ENCODE assay signal across 8 cellular contexts in genomic region chr2:177147093-177147694, GRCh38.
DNase-seq lines count a peak whose midpoint lies in the region; ATAC-seq, FAIRE-seq and TF ChIP-seq lines count a peak whose summit lies in the region.

No MANE protein-coding gene starts in this region.

- H3K4me1 ChIP-seq in K562 (replicated peaks in 1 of 2; ENCODE audit: control insufficient read depth in 2 of 2, insufficient read depth in 2 of 2, low read length in 2 of 2) (peaks cover 0 to 6% of the 10 kb centered on the region in 2 experiments; a peak in 2 of 5 replicates), uterus (no peaks in the 10 kb centered on the region)

- H3K36me3 ChIP-seq in K562 (ENCODE audit: control insufficient read depth, insufficient read depth, low read length) = no peaks in the 10 kb centered on the region
- no peaks in the 10 kb centered on the region for H3K36me3 ChIP-seq in uterus

- H4K20me1 ChIP-seq in K562 (replicated peaks; ENCODE audit: control insufficient read depth, insufficient read depth, low read length) = no peaks in the 10 kb centered on the region

- CTCF ChIA-PET in K562 (lab: Yijun Ruan, JAX; ENCODE audit: low intra/inter-chr PET ratio) = interaction anchor here (0.5 to 1.6 kb wide), 4 partner anchors 169 to 1024 kb away, joined by 3 to 12 read pairs (median 4); no protein-coding TSS in a partner anchor

- in situ Hi-C loops in K562 (cut with MboI) = no loop called here

- no peaks in the 10 kb centered on the region for H3K9me3 ChIP-seq in K562 (replicated peaks; ENCODE audit: control insufficient read depth, insufficient read depth, low read depth, low read length)
- no peaks in the 10 kb centered on the region for H3K9me3 ChIP-seq in uterus

- no peaks in the 10 kb centered on the region for H3K79me2 ChIP-seq in K562 (ENCODE audit: control insufficient read depth, insufficient read depth, low read length)

- 0% methylated on average over 2 of the region's 2 CpGs for WGBS in K562 (ENCODE audit: insufficient coverage, low coverage, missing lambda C conversion rate)

- intact Hi-C loops in K562 (cut with micrococcal nuclease) (loop anchor here (1.0 to 10.0 kb wide), 7 partner anchors 70 to 1020 kb away; no protein-coding TSS in a partner anchor), left colon (cut with DNase I, micrococcal nuclease) (loop anchor here in 1 of 2 donors (5.0 to 10.0 kb wide), 2 partner anchors 322 to 1020 kb away; partner anchors contain the start of gene HOXD8), uterus (cut with DNase I; ENCODE audit: low total_unique reads) (loop anchor here (5.0 to 10.0 kb wide), 2 partner anchors 332 to 505 kb away; no protein-coding TSS in a partner anchor)

- FAIRE-seq in K562 (lab: Jason Lieb, UNC) = peak; percentile 73

- peak; percentile 57 for ATAC-seq in GM18498 (IDR thresholded peaks at IDR 0.05; ENCODE audit: unreplicated experiment)
- ATAC-seq in HG03354 (IDR thresholded peaks at IDR 0.05; ENCODE audit: poor library complexity, severe bottlenecking, unreplicated experiment) = peak; percentile 61
- peak; percentile 63 for ATAC-seq in K562
- ATAC-seq in left colon = peak; percentile 72
- no peak for ATAC-seq in GM21619 (IDR thresholded peaks at IDR 0.05; ENCODE audit: unreplicated experiment)

- peak; percentile 83 to 91 for TF ChIP-seq RAD21 in K562 (CRISPR knock-in tag; conservative IDR thresholded peaks at IDR 0.05 in 1 of 2, IDR thresholded peaks at IDR 0.05 in 1 of 2)

- H3K4me2 ChIP-seq in K562 (ENCODE audit: insufficient read depth, low read length) = no peak overlapping the region

- peak; percentile 70 to 78 for DNase-seq in NCI-H526 (lab: John Stamatoyannopoulos, UW)
- peak; percentile 39 to 60 (median 46) for DNase-seq in K562 (ENCODE audit: extremely low read depth in 1 of 4, low spot score in 3 of 4)
- DNase-seq in left colon = no peak
- DNase-seq in uterus = peak in 1 of 2 donors; percentile 44

- TF ChIP-seq POLR2A in K562 (conservative IDR thresholded peaks at IDR 0.05) (no peak), uterus (IDR thresholded peaks at IDR 0.05) (no peak)

- TF ChIP-seq CTCF in C4-2B (conservative IDR thresholded peaks at IDR 0.05) (peak; percentile 69), K562 (IDR thresholded peaks at IDR 0.05 in 2 of 3, conservative IDR thresholded peaks at IDR 0.05 in 1 of 3; ENCODE audit: insufficient read depth in 2 of 3, low read depth in 1 of 3, low read length in 3 of 3) (peak; percentile 43 to 89 (median 51); a peak in 4 of 6 replicates), uterus (IDR thresholded peaks at IDR 0.05) (peak; percentile 66 to 75 (median 67))

- POLR2A ChIA-PET in K562 (lab: Yijun Ruan, JAX) = interaction anchor here (0.9 kb wide), 1 partner anchor 495 kb away, joined by 3 read pairs; no protein-coding TSS in a partner anchor

- no peak overlapping the region for H3K9ac ChIP-seq in K562 (ENCODE audit: insufficient read depth in 1 of 2, low read depth in 2 of 2, low read length in 2 of 2)

- no peaks in the 10 kb centered on the region for H3K9me1 ChIP-seq in K562 (ENCODE audit: control insufficient read depth, insufficient read depth, low read length)

- H3K27ac ChIP-seq in C4-2B = no peak overlapping the region
- H3K27ac ChIP-seq in K562 (ENCODE audit: extremely low read depth, low read depth, low read length) = no peak overlapping the region
- H3K27ac ChIP-seq in uterus = peak overlapping the region; percentile 41 to 88

- H2AFZ ChIP-seq in K562 (ENCODE audit: low read depth, low read length) = no peak overlapping the region

- no peak overlapping the region for H3K4me3 ChIP-seq in K562
- no peak overlapping the region for H3K4me3 ChIP-seq in uterus

- TF ChIP-seq EP300 in K562 (IDR thresholded peaks at IDR 0.05; ENCODE audit: low read length) = no peak

- H3K27me3 ChIP-seq in K562 (ENCODE audit: control insufficient read depth in 2 of 2, insufficient read depth in 2 of 2, low read length in 2 of 2) (peaks cover 8 to 13% of the 10 kb centered on the region in 2 experiments), uterus (no peaks in the 10 kb centered on the region)

- no TSS peak for BruUV-seq in K562 (replicated peaks; lab: Mats Ljungman, UMichigan)

TF ChIP-seq in K562, 482 proteins besides CTCF, POLR2A, EP300 and RAD21:
- TF ChIP-seq CBX8 (IDR thresholded peaks at IDR 0.05; ENCODE audit: borderline replicate concordance, extremely low read depth, low read depth, low read length, poor library complexity, severe bottlenecking) (peak; percentile 8), OTX1 (CRISPR knock-in tag; IDR thresholded peaks at IDR 0.05) (no peak), CEBPZ (IDR thresholded peaks at IDR 0.05; ENCODE audit: borderline replicate concordance, low read depth, low read length) (no peak), DPF2 (IDR thresholded peaks at IDR 0.05) (no peak), FOXK2 (conservative IDR thresholded peaks at IDR 0.05 in 1 of 2, IDR thresholded peaks at IDR 0.05 in 1 of 2; ENCODE audit: low read depth in 2 of 2) (no peak), TBL1XR1 (IDR thresholded peaks at IDR 0.05; ENCODE audit: low read length in 2 of 2) (no peak), DEAF1 (CRISPR knock-in tag; IDR thresholded peaks at IDR 0.05) (peak; percentile 76), MNT (conservative IDR thresholded peaks at IDR 0.05) (0 out of 4 replicates have a peak, but pooled peaks of 1 of the 2 experiments have one; percentile 17), ELF2 (CRISPR knock-in tag; IDR thresholded peaks at IDR 0.05) (0 out of 2 replicates have a peak, but pooled peaks have one; percentile 9), ELF1 (tag; IDR thresholded peaks at IDR 0.05) (no peak), SMARCC2 (IDR thresholded peaks at IDR 0.05; ENCODE audit: low read depth) (no peak)

Comparison
In these comparisons a context has a peak if more than half of its experiments do, and no peak if none do; other contexts are left out.
1. H3K27ac ChIP-seq: peak in uterus (2 of 2); none in C4-2B (single experiment) and K562 (single experiment).
2. DNase-seq: peak in NCI-H526 (2 of 2) and K562 (4 of 4); none in left colon (0 of 2).
3. Peak in every context shown above with its lines, with median percentiles within 50 percentile points of each other: CTCF ChIP-seq.